Comparison of ENCODE assay signal across 1 cellular context in genomic region chr21:44764319-44765230, GRCh38.
TF ChIP-seq lines count a peak whose summit lies in the region.

No MANE protein-coding gene starts in this region.

TF ChIP-seq in IMR-90, 13 proteins besides CTCF, POLR2A, EP300 and RAD21:
- TF ChIP-seq ELK1 (IDR thresholded peaks at IDR 0.05; ENCODE audit: borderline replicate concordance, low read depth, low read length) (no peak), SMC3 (IDR thresholded peaks at IDR 0.05; ENCODE audit: low read depth, low read length) (no peak), CEBPB (IDR thresholded peaks at IDR 0.05; ENCODE audit: low read depth, low read length) (no peak), MAFK (IDR thresholded peaks at IDR 0.05; ENCODE audit: low read depth, low read length) (no peak), FOS (IDR thresholded peaks at IDR 0.05; ENCODE audit: low read depth, low read length) (no peak), RCOR1 (IDR thresholded peaks at IDR 0.05; ENCODE audit: insufficient replicate concordance, low read length) (no peak), NFE2L2 (IDR thresholded peaks at IDR 0.05; ENCODE audit: low read depth, low read length) (no peak), BHLHE40 (IDR thresholded peaks at IDR 0.05; ENCODE audit: low read depth, low read length) (no peak), CHD1 (IDR thresholded peaks at IDR 0.05; ENCODE audit: low read depth, low read length) (no peak), MXI1 (IDR thresholded peaks at IDR 0.05; ENCODE audit: borderline replicate concordance, low read depth, low read length) (no peak), RFX5 (IDR thresholded peaks at IDR 0.05; ENCODE audit: low read depth, low read length) (no peak), MAZ (IDR thresholded peaks at IDR 0.05; ENCODE audit: borderline replicate concordance, low read depth, low read length) (no peak)
- TF ChIP-seq, protein P1, sequence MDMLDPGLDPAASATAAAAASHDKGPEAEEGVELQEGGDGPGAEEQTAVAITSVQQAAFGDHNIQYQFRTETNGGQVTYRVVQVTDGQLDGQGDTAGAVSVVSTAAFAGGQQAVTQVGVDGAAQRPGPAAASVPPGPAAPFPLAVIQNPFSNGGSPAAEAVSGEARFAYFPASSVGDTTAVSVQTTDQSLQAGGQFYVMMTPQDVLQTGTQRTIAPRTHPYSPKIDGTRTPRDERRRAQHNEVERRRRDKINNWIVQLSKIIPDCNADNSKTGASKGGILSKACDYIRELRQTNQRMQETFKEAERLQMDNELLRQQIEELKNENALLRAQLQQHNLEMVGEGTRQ (IDR thresholded peaks at IDR 0.05; ENCODE audit: low read depth, low read length): no peak
